ENCODE assay signal across 24 cellular contexts in genomic region chr1:178021955-178022354, GRCh38. TPM values are rescaled to one million over a fixed set of nuclear protein-coding genes. Genes with fewer than 3 reads are reported as not detected.
"Had no signal": no experiment of that assay in that cellular context is flagged by ENCODE, and none has a peak within 500 bp of the region (broad histone marks: within the 10 kb centered on the region; RNA-seq: fewer than 3 reads in every experiment).

No MANE protein-coding gene starts in this region.

- H3K9ac ChIP-seq: KMS-11 had no signal

- H3K4me1 ChIP-seq: SJCRH30 had no signal

- DNase-seq: Kasumi-1, MM.1S, NCI-H1092 treated with DMSO at 0.1 percent for 48 hours, NCI-H1436, NCI-H187, NCI-H2029, NCI-H2081 treated with DMSO at 0.1 percent for 48 hours, NCI-H2171, NCI-H226, NCI-H446, NCI-H510A, NCI-H524 treated with DMSO at 0.1 percent for 48 hours, NCI-H69, NCI-H774, PC-3, SHP77 treated with DMSO at 0.1 percent for 48 hours, SJCRH30 had no signal

- H3K36me3 ChIP-seq: SJCRH30 had no signal

- H3K4me2 ChIP-seq: KMS-11 had no signal

- H3K27ac ChIP-seq: KMS-11, SJCRH30 had no signal

- H3K9me3 ChIP-seq: SJCRH30 had no signal

- ATAC-seq: K562, Panc1, PC-3, Right ventricle myocardium inferior, SK-N-SH treated with all-trans-retinoic acid at 6 μM for 48 hours had no signal

- H3K4me3 ChIP-seq: K562, SJCRH30 had no signal

- H3K27me3 ChIP-seq: SJCRH30 had no signal

RNA-seq across cellular contexts. Expression of gene SEC16B, which starts 52.1 kb away (rescaled TPM):
- total RNA-seq: K562, OCI-LY7 had no signal
- polyA plus RNA-seq: IgD-negative memory B cell, K562 had no signal
